ENCODE assay signal across 8 cellular contexts in the genomic region with DNA sequence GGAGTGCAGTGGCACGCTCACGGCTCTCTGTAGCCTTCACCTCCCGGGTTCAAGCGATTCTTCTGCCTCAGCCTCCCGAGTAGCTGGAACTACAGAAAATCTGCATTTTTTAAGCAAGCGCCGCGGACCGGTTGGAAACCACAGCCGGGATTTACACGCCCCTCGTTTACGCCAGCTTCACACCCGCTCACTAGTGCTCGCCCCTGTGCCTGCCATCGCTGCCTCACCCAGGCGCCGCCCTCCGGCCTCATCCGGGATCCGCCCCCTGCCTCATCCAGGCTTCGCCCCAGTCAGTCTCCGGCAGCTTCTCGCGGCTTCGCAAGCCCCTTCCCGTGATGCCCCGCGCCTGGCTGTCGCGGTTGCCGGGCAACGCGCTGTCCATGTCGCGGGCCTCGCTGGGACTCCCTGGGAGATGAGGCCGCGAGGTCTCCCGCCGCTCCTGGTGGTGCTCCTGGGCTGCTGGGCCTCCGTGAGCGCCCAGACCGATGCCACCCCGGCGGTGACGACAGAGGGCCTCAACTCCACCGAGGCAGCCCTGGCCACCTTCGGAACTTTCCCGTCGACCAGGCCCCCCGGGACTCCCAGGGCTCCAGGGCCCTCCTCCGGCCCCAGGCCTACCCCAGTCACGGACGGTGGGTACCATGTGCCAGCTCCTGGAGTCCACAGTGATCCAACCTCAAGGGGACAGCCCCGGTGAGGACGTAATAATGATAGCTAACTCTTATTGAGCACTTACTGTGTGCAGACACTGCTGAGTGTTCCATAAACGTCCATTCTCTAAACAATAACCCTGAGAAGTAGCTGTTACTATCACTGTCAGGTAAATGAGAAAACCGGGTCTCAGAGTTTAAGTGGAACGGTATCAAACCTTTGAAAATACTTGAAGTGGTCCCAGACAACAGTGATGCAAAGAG. TPM values are rescaled to one million over a fixed set of nuclear protein-coding genes. Genes with fewer than 3 reads are reported as not detected.
DNase-seq lines count a peak whose midpoint lies in the region; ATAC-seq and TF ChIP-seq lines count a peak whose summit lies in the region.

A gene (plus strand): TSS at position 359 of the 914 bp plus-strand sequence. CDS start 54 bp downstream, at position 413.

- 3% methylated on average over 28 of the region's 60 CpGs for WGBS in suprapubic skin

- peak within 1 kb of the TSS; percentile 85 for H3K4me3 Mint-ChIP-seq in activated naive CD8-positive, alpha-beta T cell

- peaks cover 15% of the 10 kb centered on the region for H3K4me1 ChIP-seq in suprapubic skin

- H3K27ac ChIP-seq in suprapubic skin, result no peak within 1 kb of the TSS

- CTCF ChIA-PET in GM10248 (lab: Yijun Ruan, JAX), result interaction anchor here (0.7 to 4.2 kb wide), 10 partner anchors 9 to 183 kb away, joined by 3 to 32 read pairs (median 4); a partner anchor contains a TSS

- peak within 1 kb of the TSS; percentile 81 for H3K27ac Mint-ChIP-seq in activated naive CD8-positive, alpha-beta T cell

- POLR2A ChIA-PET in GM10248 (lab: Yijun Ruan, JAX), result interaction anchor here (0.7 to 1.1 kb wide), 6 partner anchors 8 to 194 kb away, joined by 3 to 17 read pairs (median 6); a partner anchor contains a TSS

- H3K9me3 ChIP-seq in suprapubic skin, result no peaks in the 10 kb centered on the region

- H3K4me3 ChIP-seq in suprapubic skin, result peak within 1 kb of the TSS; percentile 77

- H3K36me3 Mint-ChIP-seq in activated naive CD8-positive, alpha-beta T cell, result peaks cover 3% of the 10 kb centered on the region

- peaks cover 3% of the 10 kb centered on the region for H3K36me3 ChIP-seq in suprapubic skin

- no peaks in the 10 kb centered on the region for H3K27me3 ChIP-seq in suprapubic skin

- H3K27me3 Mint-ChIP-seq in activated naive CD8-positive, alpha-beta T cell, result no peaks in the 10 kb centered on the region

- DNase-seq in GM10248 (ENCODE audit: extremely low spot score), result peak; percentile 97
- peak; percentile 91 for DNase-seq in NCI-H1092 treated with DMSO at 0.1 percent for 48 hours (lab: John Stamatoyannopoulos, UW)
- peak; percentile 54 for DNase-seq in SKM-1 (lab: John Stamatoyannopoulos, UW; ENCODE audit: unreplicated experiment)
- peak; percentile 51 for DNase-seq in glomerular endothelial cell (ENCODE audit: extremely low read depth, low read depth, low spot score)
- peak; percentile 96 for DNase-seq in occipital lobe (lab: John Stamatoyannopoulos, UW)
- DNase-seq in suprapubic skin (ENCODE audit: low spot score in 2 of 2), result peak; percentile 97 to 98

- no peaks in the 10 kb centered on the region for H3K9me3 Mint-ChIP-seq in activated naive CD8-positive, alpha-beta T cell (ENCODE audit: low read depth)

- no peak for TF ChIP-seq CTCF in GM10248 (IDR thresholded peaks at IDR 0.05; ENCODE audit: control extremely low read depth, extremely low read depth, low read depth, missing control alignments)
- TF ChIP-seq CTCF in suprapubic skin (IDR thresholded peaks at IDR 0.05), result no peak

- TF ChIP-seq POLR2A in suprapubic skin (IDR thresholded peaks at IDR 0.05), result peak in 1 of 2 donors; percentile 26

- ATAC-seq in HG02610 (IDR thresholded peaks at IDR 0.05; ENCODE audit: unreplicated experiment), result peak; percentile 79

- peaks cover 4% of the 10 kb centered on the region for H3K4me1 Mint-ChIP-seq in activated naive CD8-positive, alpha-beta T cell (ENCODE audit: low read depth)

- peak; percentile 10 for TF ChIP-seq EP300 in suprapubic skin (IDR thresholded peaks at IDR 0.05)

RNA-seq across cellular contexts. Expression of the gene that starts here (rescaled TPM):
- total RNA-seq in glomerular endothelial cell (34.6 and 42.7 TPM in 2 replicates), occipital lobe (38.1 TPM), suprapubic skin (10 to 100 TPM; 18.9 to 46.4 (median 28.4) TPM)
